In the genomic region with DNA sequence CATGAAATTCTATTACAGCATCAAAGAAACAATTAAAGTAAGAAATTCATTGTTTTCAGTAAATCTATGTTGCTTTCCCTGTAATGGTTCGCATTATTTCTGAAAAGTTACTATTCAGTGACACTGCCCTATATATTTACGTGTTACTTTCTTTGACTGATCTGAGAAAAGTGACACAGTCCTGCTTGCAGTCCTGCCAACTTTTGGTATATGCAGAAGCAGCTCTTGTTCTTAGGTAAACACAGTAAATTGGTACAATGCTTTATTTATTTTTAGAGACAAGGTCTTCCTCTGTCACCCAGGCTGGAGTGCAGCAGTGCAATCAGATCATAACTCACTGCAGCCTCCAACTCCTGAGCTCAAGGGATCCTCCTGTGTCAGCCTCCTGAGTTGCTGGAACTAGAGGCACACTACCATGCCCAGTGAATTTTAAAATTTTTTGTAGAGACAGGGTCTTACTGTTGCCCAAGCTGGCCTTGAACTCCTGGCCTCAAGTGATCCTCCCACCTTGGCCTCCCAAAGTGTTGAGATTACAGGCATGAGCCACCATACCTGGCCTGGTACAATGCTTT, we compare ENCODE assay signal across 31 cellular contexts.
"Had no signal": no experiment of that assay in that cellular context is flagged by ENCODE, and none has a peak within 500 bp of the region (broad histone marks: within the 10 kb centered on the region; RNA-seq: fewer than 3 reads in every experiment).

No MANE protein-coding gene starts in this region.

- H3K4me1 ChIP-seq: breast epithelium had no signal

- H3K9me3 ChIP-seq: adrenal gland, body of pancreas, breast epithelium had no signal

- H3K27me3 ChIP-seq: adrenal gland, body of pancreas, brain microvascular endothelial cell, breast epithelium had no signal

- H3K4me3 ChIP-seq: adrenal gland, body of pancreas, breast epithelium had no signal

- ATAC-seq: activated CD8-positive, alpha-beta T cell treated with anti-CD3 and anti-CD28 coated beads for 36 hours; activated naive CD4-positive, alpha-beta T cell treated with anti-CD3 and anti-CD28 coated beads, Interleukin-2, amount 50 U/mL, for 72 hours; activated T-cell treated with anti-CD3 and anti-CD28 coated beads, Interleukin-2, amount 50 U/mL, for 4 hours; activated T-cell treated with anti-CD3 and anti-CD28 coated beads, Interleukin-2, amount 50 U/mL, for 72 hours; activated T-helper 17 cell treated with anti-CD3 and anti-CD28 coated beads, Interleukin-2, amount 50 U/mL, for 72 hours; body of pancreas had no signal

- FAIRE-seq: astrocyte, TTC549 had no signal

- DNase-seq: activated B cell treated with CpG ODN at 0.5 μM for 24 hours; activated CD4-positive, alpha-beta memory T cell treated with anti-CD3 and anti-CD28 coated beads for 36 hours; activated CD4-positive, alpha-beta T cell treated with anti-CD3 and anti-CD28 coated beads for 4 hours; activated CD4-positive, alpha-beta T cell treated with anti-CD3 and anti-CD28 coated beads, Interleukin-2, amount 10 ng/mL, durations not matched to agents 7 days and 5 days; activated CD4-positive, CD25-positive, alpha-beta regulatory T cell treated with anti-CD3 and anti-CD28 coated beads, Interleukin-2, amount 50 U/mL, for 72 hours; activated CD8-positive, alpha-beta memory T cell treated with anti-CD3 and anti-CD28 coated beads, Interleukin-2, amount 50 U/mL, for 4 hours; activated CD8-positive, alpha-beta T cell treated with anti-CD3 and anti-CD28 coated beads for 36 hours; activated effector memory CD4-positive, alpha-beta T cell treated with anti-CD3 and anti-CD28 coated beads, Interleukin-2, amount 50 U/mL, for 16 hours; activated gamma-delta T cell treated with Interleukin-2 at 50 U/mL for 16 hours; activated naive CD4-positive, alpha-beta T cell; activated naive CD4-positive, alpha-beta T cell treated with anti-CD3 and anti-CD28 coated beads for 36 hours; activated naive CD4-positive, alpha-beta T cell treated with anti-CD3 and anti-CD28 coated beads, Interleukin-2, amount 50 U/mL, for 16 hours; activated naive CD8-positive, alpha-beta T cell treated with anti-CD3 and anti-CD28 coated beads for 36 hours; activated T-cell treated with anti-CD3 and anti-CD28 coated beads for 4 hours; activated T-cell treated with anti-CD3 and anti-CD28 coated beads, Interleukin-2, amount 50 U/mL, for 1 hour; activated T-cell treated with anti-CD3 and anti-CD28 coated beads, Interleukin-2, amount 50 U/mL, for 4 hours; activated T-cell treated with anti-CD3 and anti-CD28 coated beads, Interleukin-2, amount 50 U/mL, for 72 hours; adrenal gland; amniotic stem cell; aorta; body of pancreas; brain microvascular endothelial cell; central memory CD4-positive, alpha-beta T cell; T-helper 2 cell; T-helper 9 cell had no signal

- H3K27ac ChIP-seq: adrenal gland, body of pancreas, brain microvascular endothelial cell, breast epithelium, VCaP had no signal

- H3K36me3 ChIP-seq: adrenal gland, brain microvascular endothelial cell, breast epithelium had no signal
